8 cellular contexts compared by ENCODE assay signal in genomic region chr7:76047305-76047810, GRCh38. TPM values are rescaled to one million over a fixed set of nuclear protein-coding genes. Genes with fewer than 3 reads are reported as not detected.
A peak's percentile ranks its signal among the peaks of the same experiment; 100 is the strongest.
DNase-seq lines count a peak whose midpoint lies in the region; ATAC-seq and TF ChIP-seq lines count a peak whose summit lies in the region.

No MANE protein-coding gene starts in this region.

- H3K79me1 ChIP-seq in mesendoderm (ENCODE audit: low read length) = peaks cover 22% of the 10 kb centered on the region

- H2BK15ac ChIP-seq in mesendoderm (replicated peaks; ENCODE audit: low read depth) = no peak overlapping the region

- no peak overlapping the region for H4K5ac ChIP-seq in mesendoderm (ENCODE audit: low read length)

- WGBS in mesendoderm (ENCODE audit: extremely low coverage, insufficient coverage, low lambda C conversion rate) = no CpG with 5 or more reads among the region's 21 CpGs
- WGBS in aorta, 2 donors = 1 to 2% methylated on average over 21 of the region's 21 CpGs

- H3K4me3 ChIP-seq in OCI-LY3 (ENCODE audit: low read length) = peak overlapping the region; percentile 93
- H3K4me3 ChIP-seq in mesendoderm (ENCODE audit: low read length) = peak overlapping the region; percentile 98
- H3K4me3 ChIP-seq in aorta (ENCODE audit: low read length in 2 of 2) = peak overlapping the region; percentile 45 to 79

- H2BK5ac ChIP-seq in mesendoderm (ENCODE audit: low read length) = peak overlapping the region; percentile 74

- TF ChIP-seq CTCF in 22Rv1 (IDR thresholded peaks at IDR 0.05) = no peak
- no peak for TF ChIP-seq CTCF in OCI-LY3 (IDR thresholded peaks at IDR 0.05; ENCODE audit: low read depth, low read length)

- peaks cover 93% of the 10 kb centered on the region for H3K79me2 ChIP-seq in OCI-LY3 (ENCODE audit: low read length)
- H3K79me2 ChIP-seq in mesendoderm (ENCODE audit: control insufficient read depth, insufficient read depth, low read length) = peaks cover 39% of the 10 kb centered on the region

- H3K4me1 ChIP-seq in OCI-LY3 (ENCODE audit: low read length) (peaks cover 15% of the 10 kb centered on the region), mesendoderm (ENCODE audit: control insufficient read depth, low read depth, low read length) (peaks cover 1% of the 10 kb centered on the region), aorta (ENCODE audit: control insufficient read depth in 1 of 2, insufficient read depth in 2 of 2, low read length in 2 of 2) (peaks cover 0 to 6% of the 10 kb centered on the region in 2 donors)

- no peaks in the 10 kb centered on the region for H3K27me3 ChIP-seq in OCI-LY3 (ENCODE audit: low read depth, low read length)
- H3K27me3 ChIP-seq in mesendoderm (ENCODE audit: insufficient read depth, low read length, poor library complexity) = no peaks in the 10 kb centered on the region
- H3K27me3 ChIP-seq in aorta (ENCODE audit: control insufficient read depth in 1 of 2, insufficient read depth in 2 of 2, low read length in 1 of 2) = no peaks in the 10 kb centered on the region

- H3K9ac ChIP-seq in OCI-LY3 (ENCODE audit: low read length) (peak overlapping the region; percentile 91), mesendoderm (ENCODE audit: low read length) (peak overlapping the region; percentile 97)

- ATAC-seq in GM19035 (IDR thresholded peaks at IDR 0.05; ENCODE audit: unreplicated experiment) (peak; percentile 8), aorta (ENCODE audit: low FRiP score) (no peak)

- no peak overlapping the region for H2AK5ac ChIP-seq in mesendoderm (ENCODE audit: low read length)

- intact Hi-C loops in aorta (cut with DNase I) = loop anchor here in 1 of 2 donors (5.0 kb wide), 1 partner anchor 55 kb away; the partner anchor contains the start of gene TMEM120A

- no peak overlapping the region for H2BK120ac ChIP-seq in mesendoderm (ENCODE audit: low read depth, low read length)

- H3K4ac ChIP-seq in mesendoderm (ENCODE audit: low read depth, low read length) = peak overlapping the region; percentile 64

- 0 out of 2 replicates have a peak, but pooled peaks cover 8% of the 10 kb centered on the region for H4K20me1 ChIP-seq in OCI-LY3 (ENCODE audit: insufficient read depth, low read length)

- no peak overlapping the region for H3K23ac ChIP-seq in mesendoderm (ENCODE audit: low read length)

- peak overlapping the region; percentile 95 for H3K27ac ChIP-seq in 22Rv1
- H3K27ac ChIP-seq in OCI-LY3 (ENCODE audit: low read length) = peak overlapping the region; percentile 46
- H3K27ac ChIP-seq in mesendoderm (ENCODE audit: low read depth, low read length) = peak overlapping the region; percentile 79
- peak overlapping the region; percentile 24 to 52 for H3K27ac ChIP-seq in aorta (ENCODE audit: low read depth in 1 of 2, low read length in 2 of 2)

- peak overlapping the region; percentile 99 for H3K56ac ChIP-seq in mesendoderm (ENCODE audit: low read length)

- peak; percentile 38 for DNase-seq in dermis blood vessel endothelial cell
- no peak for DNase-seq in mesendoderm
- no peak for DNase-seq in aorta
- no peak for DNase-seq in SK-N-DZ (ENCODE audit: low spot score)
- no peak for DNase-seq in stimulated activated CD4-positive, alpha-beta T cell treated with anti-CD3 and anti-CD28 coated beads, Interleukin-4, amount 100 ng/mL, for 24 hours

- H3K36me3 ChIP-seq in OCI-LY3 (replicated peaks; ENCODE audit: low read depth, low read length) = peaks cover 19% of the 10 kb centered on the region
- no peaks in the 10 kb centered on the region for H3K36me3 ChIP-seq in mesendoderm (ENCODE audit: control insufficient read depth, insufficient read depth, low read length)
- H3K36me3 ChIP-seq in aorta (ENCODE audit: control insufficient read depth in 1 of 2, insufficient read depth in 2 of 2, low read length in 1 of 2) = no peaks in the 10 kb centered on the region

- H3K9me3 ChIP-seq in OCI-LY3 (ENCODE audit: insufficient read depth, low read length) (no peaks in the 10 kb centered on the region), aorta (ENCODE audit: control insufficient read depth, low read length) (no peaks in the 10 kb centered on the region)

- peak overlapping the region; percentile 78 for H2AFZ ChIP-seq in OCI-LY3 (ENCODE audit: low read depth, low read length)

- peak overlapping the region; percentile 56 for H3K18ac ChIP-seq in mesendoderm (ENCODE audit: low read length)

- peak overlapping the region; percentile 67 for H4K8ac ChIP-seq in mesendoderm (ENCODE audit: low read depth, low read length)

- H3K4me2 ChIP-seq in OCI-LY3 (ENCODE audit: low read length) (peak overlapping the region; percentile 81), mesendoderm (ENCODE audit: low read length) (peak overlapping the region; percentile 97)

RNA-seq across cellular contexts. Expression of gene STYXL1, which starts 0.4 kb away (rescaled TPM):
- total RNA-seq in dermis blood vessel endothelial cell = 28.1 and 38.3 TPM in 2 replicates
- polyA plus RNA-seq in mesendoderm (2013, experiment 1 of 2) = 24.9 TPM
- 26.3 TPM for polyA plus RNA-seq in mesendoderm (2013, experiment 2 of 2)
- total RNA-seq in aorta = 10 to 100 TPM in 1 of 2 donors, 1 to 10 TPM in 1; 6.1 to 16.8 TPM
- polyA plus RNA-seq in aorta = 10 to 100 TPM; 16.2 to 18.7 TPM
- 51.9 and 55.1 TPM in 2 replicates for polyA plus RNA-seq in SK-N-DZ (2014; cell fraction: cytosol; rRNA removed)
- polyA plus RNA-seq in SK-N-DZ (2014; cell fraction: nucleus; rRNA removed) = 29.8 and 30.9 TPM in 2 replicates

RNA-seq across cellular contexts. Expression of gene MDH2, which starts 0.5 kb away (rescaled TPM):
- total RNA-seq in dermis blood vessel endothelial cell (34.0 and 52.2 TPM in 2 replicates), aorta (10 to 100 TPM; 68.4 to 87.9 TPM)
- 265 TPM for polyA plus RNA-seq in mesendoderm (2013, experiment 1 of 2)
- polyA plus RNA-seq in mesendoderm (2013, experiment 2 of 2) = 265 TPM
- 10 to 100 TPM; 65.3 to 66.7 TPM for polyA plus RNA-seq in aorta
- 87.2 and 104 TPM in 2 replicates for polyA plus RNA-seq in SK-N-DZ (2014; cell fraction: cytosol; rRNA removed)
- polyA plus RNA-seq in SK-N-DZ (2014; cell fraction: nucleus; rRNA removed) = 57.5 and 74.9 TPM in 2 replicates

RNA-seq across cellular contexts. Expression of gene TMEM120A, which starts 53.0 kb away (rescaled TPM):
- 43.4 and 47.8 TPM in 2 replicates for total RNA-seq in dermis blood vessel endothelial cell
- polyA plus RNA-seq in mesendoderm (2013, experiment 1 of 2) = 8.8 TPM
- polyA plus RNA-seq in mesendoderm (2013, experiment 2 of 2) = 10.0 TPM
- 10 to 100 TPM; 53.8 to 75.1 TPM for total RNA-seq in aorta
- 100 to 1,000 TPM in 1 of 2 donors, 10 to 100 TPM in 1; 84.0 to 144 TPM for polyA plus RNA-seq in aorta
- polyA plus RNA-seq in SK-N-DZ (2014; cell fraction: cytosol; rRNA removed) = 20.5 and 25.9 TPM in 2 replicates
- 30.2 and 33.7 TPM in 2 replicates for polyA plus RNA-seq in SK-N-DZ (2014; cell fraction: nucleus; rRNA removed)

Comparison
In these comparisons a context has a peak if more than half of its experiments do, and no peak if none do; other contexts are left out.
1. H3K27ac ChIP-seq: peak in every context shown above with its lines; median percentile 95 in 22Rv1; 79 in mesendoderm; 46 in OCI-LY3; 38 in aorta.